In the genomic region with DNA sequence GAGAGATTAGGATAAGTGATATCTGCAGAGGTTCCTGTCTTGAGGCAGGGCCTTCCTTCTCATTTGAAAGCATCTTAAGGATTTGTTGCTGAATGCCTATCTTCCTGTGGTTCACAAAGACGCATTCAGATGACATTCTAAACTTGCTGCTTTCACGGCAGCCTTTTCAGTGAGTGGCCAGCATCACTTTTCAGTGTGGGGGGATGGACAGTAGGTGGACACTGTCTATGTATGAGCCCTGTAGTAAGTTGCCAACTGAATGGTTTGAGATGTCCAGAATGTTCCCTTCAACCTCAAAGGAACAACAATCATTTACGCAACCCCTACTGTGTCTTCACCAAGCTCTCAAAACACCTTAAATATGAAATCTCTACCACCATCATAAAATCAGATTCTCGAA, we compare ENCODE assay signal across 23 cellular contexts. TPM values are rescaled to one million over a fixed set of nuclear protein-coding genes. Genes with fewer than 3 reads are reported as not detected.
DNase-seq lines count a peak whose midpoint lies in the region; ATAC-seq, FAIRE-seq and TF ChIP-seq lines count a peak whose summit lies in the region.
"Had no signal": no experiment of that assay in that cellular context is flagged by ENCODE, and none has a peak within 500 bp of the region (broad histone marks: within the 10 kb centered on the region; RNA-seq: fewer than 3 reads in every experiment).

No MANE protein-coding gene starts in this region.

- H3K9me3 Mint-ChIP-seq in T-helper 1 cell treated with Interleukin-12 subunit alpha and Interleukin-12 subunit beta and Interleukin-4 antibody, amounts not matched to agents 30 μg/mL and 1 μg/mL, for 36 hours: no peaks in the 10 kb centered on the region
- no peaks in the 10 kb centered on the region for H3K9me3 Mint-ChIP-seq in central memory CD8-positive, alpha-beta T cell

- FAIRE-seq in GM12891 (lab: Jason Lieb, UNC): peak; percentile 57
- FAIRE-seq in pancreas (lab: Jason Lieb, UNC): no peak
- FAIRE-seq: GM12878 had no signal

- no peak for ATAC-seq in central memory CD8-positive, alpha-beta T cell (replicated peaks; ENCODE audit: extremely low read depth, poor library complexity, severe bottlenecking)
- ATAC-seq in gastrocnemius medialis: peak in 1 of 2 donors; percentile 37
- ATAC-seq in GM18517 (IDR thresholded peaks at IDR 0.05; ENCODE audit: unreplicated experiment): no peak
- ATAC-seq in pancreas: no peak
- ATAC-seq: GM12878; heart left ventricle; naive thymus-derived CD4-positive, alpha-beta T cell had no signal

- H3K4me1 ChIP-seq in gastrocnemius medialis: peaks cover 73 to 80% of the 10 kb centered on the region in 2 donors
- H3K4me1 ChIP-seq in pancreas: peaks cover 4 to 30% (median 21%) of the 10 kb centered on the region in 3 donors

- no peak for DNase-seq in T-helper 1 cell
- DNase-seq in GM12891 (ENCODE audit: insufficient read length, low spot score): no peak
- DNase-seq in central memory CD8-positive, alpha-beta T cell (ENCODE audit: low spot score in 2 of 2): no peak
- DNase-seq in gastrocnemius medialis: no peak
- DNase-seq in OCI-M2 (lab: John Stamatoyannopoulos, UW; ENCODE audit: unreplicated experiment): no peak
- DNase-seq in pancreas: no peak
- DNase-seq: activated naive CD4-positive, alpha-beta T cell treated with Interleukin-2 at 50 U/mL for 16 hours; caudate nucleus; COR-L47; dermis blood vessel endothelial cell; DND-41; heart left ventricle; naive thymus-derived CD4-positive, alpha-beta T cell; NCI-H1105; NCI-H2029; NCI-H446; PC-9; SHP77 had no signal

- H3K36me3 Mint-ChIP-seq in T-helper 1 cell treated with Interleukin-12 subunit alpha and Interleukin-12 subunit beta and Interleukin-4 antibody, amounts not matched to agents 30 μg/mL and 1 μg/mL, for 36 hours (ENCODE audit: low read depth): peaks cover 21% of the 10 kb centered on the region
- H3K36me3 Mint-ChIP-seq in central memory CD8-positive, alpha-beta T cell (ENCODE audit: insufficient read depth): no peaks in the 10 kb centered on the region

- 95 to 98% methylated on average over 4 of the region's 4 CpGs for WGBS in pancreas, 2 donors

- peak overlapping the region; percentile 2 for H3K4me3 Mint-ChIP-seq in T-helper 1 cell treated with Interleukin-12 subunit alpha and Interleukin-12 subunit beta and Interleukin-4 antibody, amounts not matched to agents 30 μg/mL and 1 μg/mL, for 36 hours
- H3K4me3 Mint-ChIP-seq in central memory CD8-positive, alpha-beta T cell: no peak overlapping the region

- H3K9me3 ChIP-seq in gastrocnemius medialis (no peaks in the 10 kb centered on the region), pancreas (no peaks in the 10 kb centered on the region)
- H3K9me3 ChIP-seq: heart left ventricle, suprapubic skin had no signal

- H3K27ac ChIP-seq in gastrocnemius medialis (peak overlapping the region in 3 of 4 donors; percentile 10 to 35 (median 16)), pancreas (no peak overlapping the region)
- H3K27ac ChIP-seq: 22Rv1, PC-9 had no signal

- H3K4me1 Mint-ChIP-seq in T-helper 1 cell treated with Interleukin-12 subunit alpha and Interleukin-12 subunit beta and Interleukin-4 antibody, amounts not matched to agents 30 μg/mL and 1 μg/mL, for 36 hours (ENCODE audit: low read depth): peaks cover 94% of the 10 kb centered on the region
- peaks cover 93% of the 10 kb centered on the region for H3K4me1 Mint-ChIP-seq in central memory CD8-positive, alpha-beta T cell

- intact Hi-C loops in gastrocnemius medialis (cut with DNase I; ENCODE audit: low total_unique reads) (no loop called here), pancreas (cut with DNase I) (no loop called here)

- TF ChIP-seq POLR2A in GM12891 (IDR thresholded peaks at IDR 0.05; ENCODE audit: low read depth, low read length) (no peak), gastrocnemius medialis (IDR thresholded peaks at IDR 0.05) (no peak)

- TF ChIP-seq CTCF in gastrocnemius medialis (IDR thresholded peaks at IDR 0.05 in 4 of 5, conservative IDR thresholded peaks at IDR 0.05 in 1 of 5) (no peak), pancreas (IDR thresholded peaks at IDR 0.05) (no peak)

- H3K36me3 ChIP-seq in gastrocnemius medialis (no peaks in the 10 kb centered on the region), pancreas (no peaks in the 10 kb centered on the region)
- H3K36me3 ChIP-seq: heart left ventricle, suprapubic skin had no signal

- no peaks in the 10 kb centered on the region for H3K27me3 ChIP-seq in gastrocnemius medialis
- no peaks in the 10 kb centered on the region for H3K27me3 ChIP-seq in pancreas
- H3K27me3 ChIP-seq: suprapubic skin had no signal

- H3K4me3 ChIP-seq in gastrocnemius medialis (no peak overlapping the region), pancreas (no peak overlapping the region)
- H3K4me3 ChIP-seq: GM12878, heart left ventricle, PC-9, suprapubic skin had no signal

- in situ Hi-C loops in gastrocnemius medialis (cut with MboI; ENCODE audit: low sequenced_read_pairs in 4 of 4): no loop called here

- peak overlapping the region; percentile 23 for H3K27ac Mint-ChIP-seq in T-helper 1 cell treated with Interleukin-12 subunit alpha and Interleukin-12 subunit beta and Interleukin-4 antibody, amounts not matched to agents 30 μg/mL and 1 μg/mL, for 36 hours
- H3K27ac Mint-ChIP-seq in central memory CD8-positive, alpha-beta T cell (ENCODE audit: low read depth): peak overlapping the region; percentile 86

- H3K27me3 Mint-ChIP-seq in T-helper 1 cell treated with Interleukin-12 subunit alpha and Interleukin-12 subunit beta and Interleukin-4 antibody, amounts not matched to agents 30 μg/mL and 1 μg/mL, for 36 hours (ENCODE audit: low read depth): no peaks in the 10 kb centered on the region
- H3K27me3 Mint-ChIP-seq in central memory CD8-positive, alpha-beta T cell: no peaks in the 10 kb centered on the region

TF ChIP-seq in GM12891, 5 proteins besides CTCF, POLR2A, EP300 and RAD21:
- TF ChIP-seq POLR2AphosphoS5 (IDR thresholded peaks at IDR 0.05; ENCODE audit: low read depth, low read length) (no peak), TAF1 (IDR thresholded peaks at IDR 0.05; ENCODE audit: low read depth, low read length) (no peak), PAX5 (IDR thresholded peaks at IDR 0.05; ENCODE audit: insufficient read depth, low read length, severe bottlenecking) (no peak), SPI1 (IDR thresholded peaks at IDR 0.05; ENCODE audit: low read depth, low read length) (no peak), POU2F2 (IDR thresholded peaks at IDR 0.05; ENCODE audit: low read depth, low read length) (no peak)

RNA-seq across cellular contexts. Expression of a gene that starts 46.6 kb away (rescaled TPM):
- 3.4 TPM for polyA plus RNA-seq in GM12891 (2012; ENCODE audit: low read depth, missing spikeins)
- total RNA-seq in gastrocnemius medialis (10 to 100 TPM in 3 of 4 donors, 1 to 10 TPM in 1; 9.2 to 20.0 (median 15.3) TPM), pancreas (10 to 100 TPM; 16.6 to 24.0 (median 20.7) TPM)
- 1 to 10 TPM; 3.9 to 6.7 TPM for polyA plus RNA-seq in pancreas
- polyA plus RNA-seq: naive thymus-derived CD4-positive, alpha-beta T cell had no signal

Comparison
In these comparisons a context has a peak if more than half of its experiments do, and no peak if none do; other contexts are left out.
1. H3K27ac ChIP-seq: peak in gastrocnemius medialis (3 of 4); none in pancreas (0 of 4).